ENCODE assay signal across 8 cellular contexts in genomic region chr9:88535226-88535931, GRCh38. TPM values are rescaled to one million over a fixed set of nuclear protein-coding genes. Genes with fewer than 3 reads are reported as not detected.
A peak's percentile ranks its signal among the peaks of the same experiment; 100 is the strongest.
DNase-seq lines count a peak whose midpoint lies in the region; ATAC-seq and TF ChIP-seq lines count a peak whose summit lies in the region.

No MANE protein-coding gene starts in this region.

- no peak overlapping the region for H2AK5ac ChIP-seq in trophoblast cell (ENCODE audit: low read length)

- no peak overlapping the region for H2BK5ac ChIP-seq in trophoblast cell (ENCODE audit: low read depth, low read length, poor library complexity)

- H3K27ac ChIP-seq in GM23248 (no peak overlapping the region), VCaP (peak overlapping the region; percentile 65), trophoblast cell (ENCODE audit: low read depth, low read length) (peak overlapping the region; percentile 45), SJCRH30 (no peak overlapping the region)

- H3K9me3 ChIP-seq in GM23248 (ENCODE audit: low read depth) (no peaks in the 10 kb centered on the region), trophoblast cell (ENCODE audit: insufficient read depth, low read depth, low read length) (peaks cover 5% of the 10 kb centered on the region), SJCRH30 (replicated peaks) (no peaks in the 10 kb centered on the region)

- H3K18ac ChIP-seq in trophoblast cell (ENCODE audit: low read length): peak overlapping the region; percentile 67

- H3K79me1 ChIP-seq in trophoblast cell (ENCODE audit: low read length): peaks cover 18% of the 10 kb centered on the region

- H3K4me3 ChIP-seq in GM23248: peak overlapping the region; percentile 74
- H3K4me3 ChIP-seq in trophoblast cell (ENCODE audit: low read depth, low read length): peak overlapping the region; percentile 72
- H3K4me3 ChIP-seq in SJCRH30: no peak overlapping the region

- H3K9me2 ChIP-seq in GM23248 (ENCODE audit: insufficient read depth): no peaks in the 10 kb centered on the region

- no peaks in the 10 kb centered on the region for H4K20me1 ChIP-seq in GM23248 (ENCODE audit: insufficient read depth)

- TF ChIP-seq CTCF in VCaP (conservative IDR thresholded peaks at IDR 0.05): peak; percentile 16; the same call in 1 of the 2 replicates

- peak overlapping the region; percentile 44 for H3K9ac ChIP-seq in GM23248
- H3K9ac ChIP-seq in trophoblast cell (ENCODE audit: low read length): no peak overlapping the region

- no peak for DNase-seq in GM23248
- DNase-seq in fibroblast of peridontal ligament (ENCODE audit: extremely low read depth): peak; percentile 13
- peak; percentile 85 for DNase-seq in trophoblast cell
- DNase-seq in SJCRH30: no peak
- no peak for DNase-seq in amniotic stem cell (lab: John Stamatoyannopoulos, UW)

- no peak overlapping the region for H3K23ac ChIP-seq in trophoblast cell (ENCODE audit: low read length)

- peak overlapping the region; percentile 84 for H2AFZ ChIP-seq in GM23248
- H2AFZ ChIP-seq in trophoblast cell (ENCODE audit: insufficient read depth, low read length, poor library complexity): peak overlapping the region; percentile 42

- H3K4ac ChIP-seq in trophoblast cell (ENCODE audit: low read depth, low read length): no peak overlapping the region

- H3K4me1 ChIP-seq in GM23248 (ENCODE audit: insufficient read depth) (peaks cover 5% of the 10 kb centered on the region), trophoblast cell (ENCODE audit: control insufficient read depth in 1 of 2, insufficient read depth in 2 of 2, low read length in 2 of 2) (peaks cover 17 to 27% of the 10 kb centered on the region in 2 experiments), SJCRH30 (peaks cover under 1% of the 10 kb centered on the region; the same call in 1 of the 2 replicates)

- H3F3A ChIP-seq in GM23248 (ENCODE audit: insufficient read depth): 0 out of 2 replicates have a peak, but pooled peaks cover 18% of the 10 kb centered on the region

- H2BK12ac ChIP-seq in trophoblast cell (ENCODE audit: low read length): peak overlapping the region; percentile 2

- peak overlapping the region; percentile 40 for H3K14ac ChIP-seq in trophoblast cell (ENCODE audit: low read length)

- H3K27me3 ChIP-seq in GM23248 (replicated peaks; ENCODE audit: insufficient read depth) (no peaks in the 10 kb centered on the region), trophoblast cell (ENCODE audit: insufficient read depth, low read length) (peaks cover 5% of the 10 kb centered on the region), SJCRH30 (no peaks in the 10 kb centered on the region)

- H3K36me3 ChIP-seq in GM23248 (ENCODE audit: low read depth): no peaks in the 10 kb centered on the region
- H3K36me3 ChIP-seq in trophoblast cell (ENCODE audit: control insufficient read depth in 1 of 2, insufficient read depth in 2 of 2, low read length in 2 of 2): no peaks in the 10 kb centered on the region
- no peaks in the 10 kb centered on the region for H3K36me3 ChIP-seq in SJCRH30

- 9 to 12% methylated on average over 30 to 55 of the region's 67 CpGs for WGBS in GM23248 (ENCODE audit: low coverage in 1 of 2, low lambda C conversion rate in 2 of 2, missing lambda C conversion rate in 2 of 2), 2 experiments
- WGBS in trophoblast cell (ENCODE audit: extremely low coverage, insufficient coverage, insufficient read length): no CpG with 5 or more reads among the region's 67 CpGs

- H4K91ac ChIP-seq in trophoblast cell (ENCODE audit: low read depth, low read length): peak overlapping the region; percentile 32

- H3K4me2 ChIP-seq in GM23248 (ENCODE audit: unreplicated experiment) (peak overlapping the region; percentile 77), trophoblast cell (ENCODE audit: low read length) (peak overlapping the region; percentile 66)

- H4K8ac ChIP-seq in trophoblast cell (ENCODE audit: low read depth, low read length): peak overlapping the region; percentile 73

- ATAC-seq in HG03571 (IDR thresholded peaks at IDR 0.05; ENCODE audit: unreplicated experiment) (no peak), HG02970 (IDR thresholded peaks at IDR 0.05; ENCODE audit: low FRiP score, unreplicated experiment) (no peak)

- H2BK120ac ChIP-seq in trophoblast cell (ENCODE audit: insufficient read depth, low read length, poor library complexity): no peak overlapping the region

- in situ Hi-C loops in GM23248 (cut with MboI): no loop called here

- peak overlapping the region; percentile 6 for H4K12ac ChIP-seq in trophoblast cell (ENCODE audit: low read depth, low read length)

- no peaks in the 10 kb centered on the region for H3K79me2 ChIP-seq in GM23248 (ENCODE audit: insufficient read depth)
- peaks cover 3% of the 10 kb centered on the region for H3K79me2 ChIP-seq in trophoblast cell (ENCODE audit: control insufficient read depth, insufficient read depth, low read length, poor library complexity)

RNA-seq across cellular contexts. Expression of gene NXNL2, which starts 0.4 kb away (rescaled TPM):
- total RNA-seq in GM23248 (2014; rRNA removed; shearing (Covaris generic)): 3.1 TPM in 1 of 2 replicates, not detected in the other
- polyA plus RNA-seq in GM23248 (2016; fragmentation: Nextera tagmentation; extraction: Ambion mirVana): 0.48 and 1.4 TPM in 2 replicates
- polyA plus RNA-seq in trophoblast cell (2013): 1.5 and 1.6 TPM in 2 replicates
- 0.18 TPM in 1 of 2 replicates, not detected in the other for total RNA-seq in SJCRH30 (2014; rRNA removed; shearing (Covaris generic))

Comparison
In these comparisons a context has a peak if more than half of its experiments do, and no peak if none do; other contexts are left out.
1. DNase-seq: peak in fibroblast of peridontal ligament (single experiment) and trophoblast cell (2 of 2); none in GM23248 (single experiment), SJCRH30 (0 of 2) and amniotic stem cell (single experiment).
2. H3K27ac ChIP-seq: peak in VCaP (single experiment) and trophoblast cell (single experiment); none in GM23248 (single experiment) and SJCRH30 (single experiment).